In genomic region chr15:27730878-27731277, GRCh38 we compare ENCODE assay signal across 19 cellular contexts.
"Had no signal": no experiment of that assay in that cellular context is flagged by ENCODE, and none has a peak within 500 bp of the region (broad histone marks: within the 10 kb centered on the region; RNA-seq: fewer than 3 reads in every experiment).

No MANE protein-coding gene starts in this region.

- FAIRE-seq: small intestine had no signal

- DNase-seq: activated CD4-positive, alpha-beta T cell treated with anti-CD3 and anti-CD28 coated beads, Interleukin-2, amount 10 ng/mL, durations not matched to agents 7 days and 5 days; activated CD8-positive, alpha-beta memory T cell treated with anti-CD3 and anti-CD28 coated beads, Interleukin-2, amount 50 U/mL, for 48 hours; activated gamma-delta T cell; activated T-cell treated with anti-CD3 and anti-CD28 coated beads, Interleukin-2, amount 50 U/mL, for 72 hours; adrenal gland; hypothalamus; islet precursor cell; natural killer cell; right lobe of liver; small intestine; stimulated activated CD4-positive, alpha-beta T cell treated with anti-CD3 and anti-CD28 coated beads, Interleukin-15, amount 100 ng/mL, for 24 hours; stimulated activated CD4-positive, alpha-beta T cell treated with anti-CD3 and anti-CD28 coated beads, Interleukin-2, amount 100 ng/mL, for 48 hours; stimulated activated naive CD8-positive, alpha-beta T cell treated with anti-CD3 and anti-CD28 coated beads, Interleukin-15, amount 100 ng/mL, for 72 hours; T-helper 1 cell; T-helper 9 cell; trophoblast cell had no signal

- H3K4me1 Mint-ChIP-seq: activated CD4-positive, alpha-beta T cell treated with anti-CD3 and anti-CD28 coated beads, Interleukin-2, amount 10 ng/mL, durations not matched to agents 7 days and 5 days; natural killer cell; stimulated activated naive CD8-positive, alpha-beta T cell treated with anti-CD3 and anti-CD28 coated beads, Interleukin-15, amount 100 ng/mL, for 72 hours had no signal

- H3K4me3 Mint-ChIP-seq: activated CD4-positive, alpha-beta T cell treated with anti-CD3 and anti-CD28 coated beads, Interleukin-2, amount 10 ng/mL, durations not matched to agents 7 days and 5 days; activated T-cell treated with anti-CD3 and anti-CD28 coated beads, Interleukin-2, amount 50 U/mL, for 72 hours; natural killer cell; stimulated activated naive CD8-positive, alpha-beta T cell treated with anti-CD3 and anti-CD28 coated beads, Interleukin-15, amount 100 ng/mL, for 72 hours had no signal

- H3K27ac Mint-ChIP-seq: activated CD4-positive, alpha-beta T cell treated with anti-CD3 and anti-CD28 coated beads, Interleukin-2, amount 10 ng/mL, durations not matched to agents 7 days and 5 days; activated naive CD4-positive, alpha-beta T cell treated with anti-CD3 and anti-CD28 coated beads, Interleukin-2, amount 50 U/mL, for 72 hours; activated T-cell treated with anti-CD3 and anti-CD28 coated beads, Interleukin-2, amount 50 U/mL, for 72 hours; natural killer cell; stimulated activated naive CD8-positive, alpha-beta T cell treated with anti-CD3 and anti-CD28 coated beads, Interleukin-15, amount 100 ng/mL, for 72 hours had no signal

- H3K4me3 ChIP-seq: adrenal gland, lung, right lobe of liver, vagina had no signal

- ATAC-seq: activated naive CD4-positive, alpha-beta T cell treated with anti-CD3 and anti-CD28 coated beads, Interleukin-2, amount 50 U/mL, for 72 hours; activated T-cell treated with anti-CD3 and anti-CD28 coated beads, Interleukin-2, amount 50 U/mL, for 72 hours; natural killer cell; right lobe of liver; stimulated activated naive CD8-positive, alpha-beta T cell treated with anti-CD3 and anti-CD28 coated beads, Interleukin-15, amount 100 ng/mL, for 72 hours had no signal

- H3K27me3 Mint-ChIP-seq: activated CD4-positive, alpha-beta T cell treated with anti-CD3 and anti-CD28 coated beads, Interleukin-2, amount 10 ng/mL, durations not matched to agents 7 days and 5 days; stimulated activated naive CD8-positive, alpha-beta T cell treated with anti-CD3 and anti-CD28 coated beads, Interleukin-15, amount 100 ng/mL, for 72 hours had no signal
